In genomic region chr22:33984211-33984610, GRCh38 we compare ENCODE assay signal across 8 cellular contexts.
"Had no signal": no experiment of that assay in that cellular context is flagged by ENCODE, and none has a peak within 500 bp of the region (broad histone marks: within the 10 kb centered on the region; RNA-seq: fewer than 3 reads in every experiment).

No MANE protein-coding gene starts in this region.

- H3K9me3 ChIP-seq: HAP-1 had no signal

- H3K27ac ChIP-seq: HL-60 had no signal

- H3K4me3 Mint-ChIP-seq: HFFc6, IgD-negative memory B cell had no signal

- ATAC-seq: HCT116, HepG2 had no signal

- H3K36me3 Mint-ChIP-seq: IgD-negative memory B cell had no signal

- DNase-seq: GOT3, H7, HFFc6 had no signal

- H3K27ac Mint-ChIP-seq: HFFc6, IgD-negative memory B cell had no signal
